ENCODE assay signal across 8 cellular contexts in genomic region chr11:1389103-1389931, GRCh38. TPM values are rescaled to one million over a fixed set of nuclear protein-coding genes. Genes with fewer than 3 reads are reported as not detected.
DNase-seq lines count a peak whose midpoint lies in the region; ATAC-seq and TF ChIP-seq lines count a peak whose summit lies in the region.

No MANE protein-coding gene starts in this region.

- peaks cover 9% of the 10 kb centered on the region for H3K4me1 Mint-ChIP-seq in progenitor cell of endocrine pancreas (ENCODE audit: low read depth)

- no peaks in the 10 kb centered on the region for H3K36me3 ChIP-seq in GM06990 (ENCODE audit: control insufficient read depth, insufficient read depth, low read length)
- no peaks in the 10 kb centered on the region for H3K36me3 ChIP-seq in upper lobe of left lung

- peak; percentile 83 for ATAC-seq in HG02642 (IDR thresholded peaks at IDR 0.05; ENCODE audit: poor library complexity, unreplicated experiment)
- ATAC-seq in left ventricle myocardium superior, result peak; percentile 99
- ATAC-seq in upper lobe of left lung (ENCODE audit: low FRiP score in 2 of 2), result peak; percentile 99

- no peak for TF ChIP-seq CTCF in GM06990 (IDR thresholded peaks at IDR 0.05; ENCODE audit: insufficient read depth, low read length, poor library complexity, severe bottlenecking)
- peak; percentile 20 for TF ChIP-seq CTCF in progenitor cell of endocrine pancreas (IDR thresholded peaks at IDR 0.05; ENCODE audit: unreplicated experiment)
- peak in 4 of 6 experiments; percentile 13 to 54 (median 32) for TF ChIP-seq CTCF in upper lobe of left lung (IDR thresholded peaks at IDR 0.05)

- peak overlapping the region; percentile 85 for H3K27ac ChIP-seq in angular gyrus (ENCODE audit: low read depth, low read length)
- peak overlapping the region in 2 of 4 donors; percentile 50 to 66 for H3K27ac ChIP-seq in upper lobe of left lung

- H3K4me3 Mint-ChIP-seq in progenitor cell of endocrine pancreas (ENCODE audit: low read depth), result peak overlapping the region; percentile 68

- TF ChIP-seq POLR2A in upper lobe of left lung (IDR thresholded peaks at IDR 0.05), result no peak

- no peak overlapping the region for H3K27ac Mint-ChIP-seq in progenitor cell of endocrine pancreas

- TF ChIP-seq EP300 in upper lobe of left lung (IDR thresholded peaks at IDR 0.05), result no peak

- peaks cover 12 to 21% (median 14%) of the 10 kb centered on the region in 4 donors for H3K4me1 ChIP-seq in upper lobe of left lung

- DNase-seq in GM06990 (ENCODE audit: extremely low read depth, insufficient read length), result peak; percentile 92
- peak; percentile 82 for DNase-seq in NCI-H1417 treated with DMSO at 0.1 percent for 48 hours (lab: John Stamatoyannopoulos, UW)
- DNase-seq in T-helper 1 cell, result peak; percentile 88 to 97 (median 96)
- peak; percentile 98 for DNase-seq in left ventricle myocardium superior
- DNase-seq in progenitor cell of endocrine pancreas (ENCODE audit: low spot score, unreplicated experiment), result peak; percentile 97
- peak; percentile 96 to 99 for DNase-seq in upper lobe of left lung

- peaks cover 3% of the 10 kb centered on the region for H3K9me3 Mint-ChIP-seq in progenitor cell of endocrine pancreas (ENCODE audit: low read depth)

- WGBS in upper lobe of left lung, 2 donors, result 0 to 3% methylated on average over 11 to 25 of the region's 92 CpGs

- intact Hi-C loops in left ventricle myocardium superior (cut with micrococcal nuclease), result no loop called here

- H3K27me3 ChIP-seq in GM06990 (replicated peaks; ENCODE audit: control insufficient read depth, insufficient read depth, low read length) (peaks cover 2% of the 10 kb centered on the region), upper lobe of left lung (peaks cover 0 to 43% (median 17%) of the 10 kb centered on the region in 4 donors)

- peak overlapping the region; percentile 40 for H3K4me3 ChIP-seq in GM06990 (replicated peaks; ENCODE audit: low read depth, low read length)
- H3K4me3 ChIP-seq in upper lobe of left lung, result peak overlapping the region; percentile 23 to 51 (median 44)

- peaks cover 2% of the 10 kb centered on the region for H3K36me3 Mint-ChIP-seq in progenitor cell of endocrine pancreas (ENCODE audit: insufficient read depth)

- no peaks in the 10 kb centered on the region for H3K9me3 ChIP-seq in upper lobe of left lung

- H3K27me3 Mint-ChIP-seq in progenitor cell of endocrine pancreas, result peaks cover 17% of the 10 kb centered on the region

RNA-seq across cellular contexts. Expression of gene BRSK2, which starts 0.4 kb away (rescaled TPM):
- total RNA-seq in left ventricle myocardium superior (0.74 TPM), progenitor cell of endocrine pancreas (49.2 and 53.2 TPM in 2 replicates), upper lobe of left lung (under 1 TPM in 4 of 6 donors, not detected in 2; 0.11 to 0.54 (median 0.25) TPM)

Comparison
In these comparisons a context has a peak if more than half of its experiments do, and no peak if none do; other contexts are left out.
1. RNA of gene BRSK2, which starts 0.4 kb away (total RNA-seq): 49.2 to 53.2 TPM in progenitor cell of endocrine pancreas; 0.74 TPM in left ventricle myocardium superior (single experiment) and 0.11 to 0.54 TPM in upper lobe of left lung; every median in the first group is over 10 times any median in the second.
2. Peak in every context shown above with its lines, with median percentiles within 50 percentile points of each other: DNase-seq and ATAC-seq.